ENCODE assay signal across 1 cellular context in the genomic region with DNA sequence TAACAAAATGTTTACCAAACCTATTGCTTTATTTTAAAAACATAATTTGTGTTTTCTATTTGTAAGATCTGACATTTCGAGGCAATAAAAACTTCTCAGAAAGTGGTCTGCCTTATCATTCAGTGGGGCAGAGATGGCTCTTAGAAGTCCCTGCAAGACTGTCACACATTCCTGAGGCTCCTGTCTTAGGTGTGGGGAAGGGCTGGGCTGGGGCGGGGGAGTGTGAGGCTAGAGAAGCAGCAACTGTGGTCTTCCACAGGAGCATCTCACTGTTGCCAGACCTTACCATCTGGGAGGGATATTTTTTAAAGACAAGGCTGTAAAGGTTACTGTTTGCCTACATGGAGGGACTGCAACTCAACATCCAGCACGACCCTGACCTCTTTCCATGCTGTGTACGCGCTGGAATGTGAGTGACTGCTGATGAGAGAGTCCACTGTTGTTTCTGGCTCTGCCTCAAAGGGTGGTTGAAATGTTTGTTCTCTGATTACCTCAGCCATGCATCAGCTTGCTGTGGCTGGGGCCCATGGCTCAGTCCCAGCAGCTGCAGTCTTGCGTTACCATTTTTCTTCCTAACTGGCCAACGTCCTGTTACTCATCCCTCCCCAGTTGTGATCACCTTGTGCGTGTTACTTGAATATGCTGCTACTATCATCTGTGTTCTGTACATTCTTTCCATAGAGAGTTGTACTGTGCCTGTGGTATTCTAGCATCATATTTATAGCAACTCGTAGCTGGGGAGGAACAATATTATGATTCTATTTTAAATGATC.
TF ChIP-seq lines count a peak whose summit lies in the region.

No MANE protein-coding gene starts in this region.

TF ChIP-seq in GM23338, 12 proteins besides CTCF, POLR2A, EP300 and RAD21 (continued from another document):
- TF ChIP-seq, protein P1, sequence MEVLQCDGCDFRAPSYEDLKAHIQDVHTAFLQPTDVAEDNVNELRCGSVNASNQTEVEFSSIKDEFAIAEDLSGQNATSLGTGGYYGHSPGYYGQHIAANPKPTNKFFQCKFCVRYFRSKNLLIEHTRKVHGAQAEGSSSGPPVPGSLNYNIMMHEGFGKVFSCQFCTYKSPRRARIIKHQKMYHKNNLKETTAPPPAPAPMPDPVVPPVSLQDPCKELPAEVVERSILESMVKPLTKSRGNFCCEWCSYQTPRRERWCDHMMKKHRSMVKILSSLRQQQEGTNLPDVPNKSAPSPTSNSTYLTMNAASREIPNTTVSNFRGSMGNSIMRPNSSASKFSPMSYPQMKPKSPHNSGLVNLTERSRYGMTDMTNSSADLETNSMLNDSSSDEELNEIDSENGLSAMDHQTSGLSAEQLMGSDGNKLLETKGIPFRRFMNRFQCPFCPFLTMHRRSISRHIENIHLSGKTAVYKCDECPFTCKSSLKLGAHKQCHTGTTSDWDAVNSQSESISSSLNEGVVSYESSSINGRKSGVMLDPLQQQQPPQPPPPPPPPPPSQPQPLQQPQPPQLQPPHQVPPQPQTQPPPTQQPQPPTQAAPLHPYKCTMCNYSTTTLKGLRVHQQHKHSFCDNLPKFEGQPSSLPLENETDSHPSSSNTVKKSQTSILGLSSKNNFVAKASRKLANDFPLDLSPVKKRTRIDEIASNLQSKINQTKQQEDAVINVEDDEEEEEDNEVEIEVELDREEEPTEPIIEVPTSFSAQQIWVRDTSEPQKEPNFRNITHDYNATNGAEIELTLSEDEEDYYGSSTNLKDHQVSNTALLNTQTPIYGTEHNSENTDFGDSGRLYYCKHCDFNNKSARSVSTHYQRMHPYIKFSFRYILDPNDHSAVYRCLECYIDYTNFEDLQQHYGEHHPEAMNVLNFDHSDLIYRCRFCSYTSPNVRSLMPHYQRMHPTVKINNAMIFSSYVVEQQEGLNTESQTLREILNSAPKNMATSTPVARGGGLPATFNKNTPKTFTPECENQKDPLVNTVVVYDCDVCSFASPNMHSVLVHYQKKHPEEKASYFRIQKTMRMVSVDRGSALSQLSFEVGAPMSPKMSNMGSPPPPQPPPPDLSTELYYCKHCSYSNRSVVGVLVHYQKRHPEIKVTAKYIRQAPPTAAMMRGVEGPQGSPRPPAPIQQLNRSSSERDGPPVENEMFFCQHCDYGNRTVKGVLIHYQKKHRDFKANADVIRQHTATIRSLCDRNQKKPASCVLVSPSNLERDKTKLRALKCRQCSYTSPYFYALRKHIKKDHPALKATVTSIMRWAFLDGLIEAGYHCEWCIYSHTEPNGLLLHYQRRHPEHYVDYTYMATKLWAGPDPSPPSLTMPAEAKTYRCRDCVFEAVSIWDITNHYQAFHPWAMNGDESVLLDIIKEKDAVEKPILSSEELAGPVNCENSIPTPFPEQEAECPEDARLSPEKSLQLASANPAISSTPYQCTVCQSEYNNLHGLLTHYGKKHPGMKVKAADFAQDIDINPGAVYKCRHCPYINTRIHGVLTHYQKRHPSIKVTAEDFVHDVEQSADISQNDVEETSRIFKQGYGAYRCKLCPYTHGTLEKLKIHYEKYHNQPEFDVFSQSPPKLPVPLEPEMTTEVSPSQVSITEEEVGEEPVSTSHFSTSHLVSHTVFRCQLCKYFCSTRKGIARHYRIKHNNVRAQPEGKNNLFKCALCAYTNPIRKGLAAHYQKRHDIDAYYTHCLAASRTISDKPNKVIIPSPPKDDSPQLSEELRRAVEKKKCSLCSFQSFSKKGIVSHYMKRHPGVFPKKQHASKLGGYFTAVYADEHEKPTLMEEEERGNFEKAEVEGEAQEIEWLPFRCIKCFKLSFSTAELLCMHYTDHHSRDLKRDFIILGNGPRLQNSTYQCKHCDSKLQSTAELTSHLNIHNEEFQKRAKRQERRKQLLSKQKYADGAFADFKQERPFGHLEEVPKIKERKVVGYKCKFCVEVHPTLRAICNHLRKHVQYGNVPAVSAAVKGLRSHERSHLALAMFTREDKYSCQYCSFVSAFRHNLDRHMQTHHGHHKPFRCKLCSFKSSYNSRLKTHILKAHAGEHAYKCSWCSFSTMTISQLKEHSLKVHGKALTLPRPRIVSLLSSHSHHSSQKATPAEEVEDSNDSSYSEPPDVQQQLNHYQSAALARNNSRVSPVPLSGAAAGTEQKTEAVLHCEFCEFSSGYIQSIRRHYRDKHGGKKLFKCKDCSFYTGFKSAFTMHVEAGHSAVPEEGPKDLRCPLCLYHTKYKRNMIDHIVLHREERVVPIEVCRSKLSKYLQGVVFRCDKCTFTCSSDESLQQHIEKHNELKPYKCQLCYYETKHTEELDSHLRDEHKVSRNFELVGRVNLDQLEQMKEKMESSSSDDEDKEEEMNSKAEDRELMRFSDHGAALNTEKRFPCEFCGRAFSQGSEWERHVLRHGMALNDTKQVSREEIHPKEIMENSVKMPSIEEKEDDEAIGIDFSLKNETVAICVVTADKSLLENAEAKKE (CRISPR knock-in tag; IDR thresholded peaks at IDR 0.05): no peak
- no peak for TF ChIP-seq EZH2phosphoT487 (IDR thresholded peaks at IDR 0.05; ENCODE audit: unreplicated experiment)
- TF ChIP-seq ZNF331 (CRISPR knock-in tag; IDR thresholded peaks at IDR 0.05; ENCODE audit: low read depth): no peak
- no peak for TF ChIP-seq JUNB (IDR thresholded peaks at IDR 0.05; ENCODE audit: unreplicated experiment)
- TF ChIP-seq EZH2 (IDR thresholded peaks at IDR 0.05; ENCODE audit: low read depth, unreplicated experiment): no peak
- no peak for TF ChIP-seq ZNF114 (CRISPR knock-in tag; IDR thresholded peaks at IDR 0.05)
- no peak for TF ChIP-seq NANOG (IDR thresholded peaks at IDR 0.05; ENCODE audit: borderline replicate concordance)
